ENCODE assay signal across 8 cellular contexts in genomic region chr17:1865252-1866037, GRCh38. TPM values are rescaled to one million over a fixed set of nuclear protein-coding genes. Genes with fewer than 3 reads are reported as not detected.
A peak's percentile ranks its signal among the peaks of the same experiment; 100 is the strongest.
DNase-seq lines count a peak whose midpoint lies in the region; ATAC-seq and TF ChIP-seq lines count a peak whose summit lies in the region.

No MANE protein-coding gene starts in this region.

- in situ Hi-C loops in mammary epithelial cell (cut with MboI; ENCODE audit: low sequenced_read_pairs in 2 of 2), result loop anchor here in 1 of 2 donors (25.0 kb wide), 1 partner anchor 153 kb away; the partner anchor contains the start of genes TLCD2 and WDR81

- WGBS in mammary epithelial cell (ENCODE audit: low coverage, missing lambda C conversion rate), result 70% methylated on average over 17 of the region's 17 CpGs

- H3K4me3 ChIP-seq in mammary epithelial cell (replicated peaks in 1 of 3; ENCODE audit: insufficient read depth in 1 of 3, low read depth in 2 of 3, low read length in 3 of 3), result no peak overlapping the region
- no peak overlapping the region for H3K4me3 ChIP-seq in upper lobe of right lung

- peaks cover 4% of the 10 kb centered on the region for H3K79me2 ChIP-seq in mammary epithelial cell (ENCODE audit: insufficient read depth, low read length)

- H2AFZ ChIP-seq in mammary epithelial cell (ENCODE audit: low read depth, low read length), result no peak overlapping the region

- H3K27ac ChIP-seq in mammary epithelial cell (ENCODE audit: insufficient read depth, low read depth, low read length) (no peak overlapping the region), upper lobe of right lung (no peak overlapping the region)

- no peak overlapping the region for H3K9ac ChIP-seq in mammary epithelial cell (ENCODE audit: insufficient read depth, low read length)

- H4K20me1 ChIP-seq in mammary epithelial cell (ENCODE audit: insufficient read depth, low read length), result no peaks in the 10 kb centered on the region

- TF ChIP-seq CTCF in mammary epithelial cell (conservative IDR thresholded peaks at IDR 0.05 in 1 of 2, IDR thresholded peaks at IDR 0.05 in 1 of 2; ENCODE audit: extremely low read depth in 1 of 2, insufficient read depth in 1 of 2, low read depth in 1 of 2, low read length in 2 of 2), result peak; percentile 65 to 73
- TF ChIP-seq CTCF in upper lobe of right lung (IDR thresholded peaks at IDR 0.05), result peak; percentile 66

- H3K36me3 ChIP-seq in mammary epithelial cell (ENCODE audit: insufficient read depth, low read length) (peaks cover 6% of the 10 kb centered on the region), upper lobe of right lung (peaks cover 25% of the 10 kb centered on the region)

- H3K4me1 ChIP-seq in mammary epithelial cell (ENCODE audit: insufficient read depth, low read length) (no peaks in the 10 kb centered on the region), upper lobe of right lung (no peaks in the 10 kb centered on the region)

- H3K27me3 ChIP-seq in mammary epithelial cell (ENCODE audit: insufficient read depth, low read length) (no peaks in the 10 kb centered on the region), upper lobe of right lung (no peaks in the 10 kb centered on the region)

- H3K4me2 ChIP-seq in mammary epithelial cell (ENCODE audit: insufficient read depth, low read depth, low read length), result no peak overlapping the region

- CTCF ChIA-PET in mammary epithelial cell (lab: Charles Lee; ENCODE audit: low non-redundant PET), result interaction anchor here (0.6 to 1.0 kb wide), 10 partner anchors 50 to 551 kb away, joined by 3 to 12 read pairs (median 3); no protein-coding TSS in a partner anchor

- DNase-seq in D341Med (ENCODE audit: low spot score), result peak; percentile 57
- peak in 39 of 76 experiments; percentile 1 to 71 (median 21) for DNase-seq in HUDEP-2 (lab: John Stamatoyannopoulos, UW; ENCODE audit: unreplicated experiment in 76 of 76)
- peak in 4 of 5 donors; percentile 26 to 56 (median 42) for DNase-seq in T-helper 1 cell
- peak; percentile 35 for DNase-seq in mammary epithelial cell
- DNase-seq in lung microvascular endothelial cell (ENCODE audit: low read depth in 2 of 2), result peak; percentile 35 to 52
- DNase-seq in upper lobe of right lung, result no peak
- DNase-seq in NK-92 (lab: John Stamatoyannopoulos, UW; ENCODE audit: unreplicated experiment), result no peak
- DNase-seq in retina, result no peak

- no TSS peak for BruUV-seq in mammary epithelial cell (replicated peaks; lab: Mats Ljungman, UMichigan)

- dilution Hi-C loops in mammary epithelial cell (cut with HindIII; ENCODE audit: low sequenced_read_pairs), result loop anchor here (10.0 kb wide), 1 partner anchor 211 kb away; no protein-coding TSS in a partner anchor

- H3K9me3 ChIP-seq in mammary epithelial cell (replicated peaks; ENCODE audit: insufficient read depth, low read length) (no peaks in the 10 kb centered on the region), upper lobe of right lung (no peaks in the 10 kb centered on the region)

- intact Hi-C loops in mammary epithelial cell (cut with micrococcal nuclease) (loop anchor here (1.0 kb wide), 3 partner anchors 35 to 196 kb away; partner anchors contain the start of gene RPA1), upper lobe of right lung (cut with DNase I) (no loop called here)

- ATAC-seq in upper lobe of right lung, result peak; percentile 81

RNA-seq across cellular contexts. Expression of gene RPA1, which starts 35.6 kb away (rescaled TPM):
- 10 to 100 TPM; 17.2 to 78.5 TPM for total RNA-seq in mammary epithelial cell
- polyA plus RNA-seq in mammary epithelial cell, result 94.6 TPM
- 117 TPM for polyA minus RNA-seq in mammary epithelial cell
- 18.3 and 19.0 TPM in 2 replicates for total RNA-seq in lung microvascular endothelial cell
- total RNA-seq in upper lobe of right lung, result 56.7 TPM

RNA-seq across cellular contexts. Expression of gene SMYD4, which starts 35.7 kb away (rescaled TPM):
- 10 to 100 TPM; 12.7 to 15.0 TPM for total RNA-seq in mammary epithelial cell
- 6.7 TPM for polyA plus RNA-seq in mammary epithelial cell
- polyA minus RNA-seq in mammary epithelial cell, result 7.1 TPM
- 5.7 and 9.5 TPM in 2 replicates for total RNA-seq in lung microvascular endothelial cell
- 17.8 TPM for total RNA-seq in upper lobe of right lung

Comparison
In these comparisons a context has a peak if more than half of its experiments do, and no peak if none do; other contexts are left out.
1. DNase-seq: peak in D341Med (single experiment), HUDEP-2 (39 of 76), T-helper 1 cell (4 of 5), mammary epithelial cell (single experiment) and lung microvascular endothelial cell (2 of 2); none in upper lobe of right lung (single experiment), NK-92 (single experiment) and retina (single experiment).